8 cellular contexts compared by ENCODE assay signal in the genomic region with DNA sequence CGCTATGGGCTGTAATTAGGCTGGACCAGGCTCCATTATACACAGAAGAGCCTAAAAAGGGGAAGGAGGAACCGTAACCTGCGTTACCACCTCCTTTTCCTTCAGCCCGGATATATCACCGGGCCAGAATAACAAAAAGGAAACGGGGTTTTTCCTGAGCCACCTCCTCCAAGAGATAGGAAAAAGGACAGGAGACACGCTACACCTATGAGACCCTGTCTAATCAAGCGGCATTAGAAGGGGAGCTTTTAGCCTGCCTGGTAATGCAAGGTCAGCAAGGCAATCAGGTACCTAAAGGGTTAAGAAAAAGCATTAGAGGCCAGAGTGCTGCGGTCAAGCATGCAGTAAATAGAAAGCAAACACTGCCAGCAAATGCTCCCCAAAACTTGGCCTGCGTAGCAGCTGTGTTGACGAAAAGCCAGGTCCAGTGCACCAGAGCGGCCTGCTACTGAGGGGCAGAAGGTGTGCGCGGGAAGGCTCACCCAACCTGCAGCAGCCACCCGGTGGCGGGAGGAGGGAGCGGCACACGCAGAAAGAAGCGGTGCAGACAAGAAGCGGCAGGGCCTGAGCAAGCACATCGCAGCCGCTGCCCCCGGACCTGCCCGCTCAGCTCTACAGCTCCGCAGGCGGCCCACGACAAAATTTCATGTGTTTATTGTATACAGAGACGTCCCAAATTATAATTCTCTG.
DNase-seq lines count a peak whose midpoint lies in the region; ATAC-seq, FAIRE-seq and TF ChIP-seq lines count a peak whose summit lies in the region.

No MANE protein-coding gene starts in this region.

- CTCF ChIA-PET in activated CD4-positive, alpha-beta memory T cell treated with anti-CD3 and anti-CD28 coated beads for 36 hours (lab: Charles Lee) = no interaction called here
- CTCF ChIA-PET in activated CD4-positive, alpha-beta memory T cell treated with anti-CD3 and anti-CD28 coated beads, Interleukin-2, amount 10 ng/mL, durations not matched to agents 7 days and 5 days (lab: Charles Lee) = no interaction called here

- no peak for FAIRE-seq in bronchial epithelial cell (lab: Jason Lieb, UNC)

- no peak for TF ChIP-seq CTCF in bronchial epithelial cell (IDR thresholded peaks at IDR 0.05; ENCODE audit: insufficient read depth, low read length, severe bottlenecking)
- TF ChIP-seq CTCF in transverse colon (IDR thresholded peaks at IDR 0.05) = no peak
- TF ChIP-seq CTCF in natural killer cell (IDR thresholded peaks at IDR 0.05) = no peak

- no peak overlapping the region for H3K27ac ChIP-seq in transverse colon

- no peaks in the 10 kb centered on the region for H3K27me3 Mint-ChIP-seq in activated CD4-positive, alpha-beta memory T cell treated with anti-CD3 and anti-CD28 coated beads for 36 hours
- no peaks in the 10 kb centered on the region for H3K27me3 Mint-ChIP-seq in activated CD4-positive, alpha-beta memory T cell treated with anti-CD3 and anti-CD28 coated beads, Interleukin-2, amount 10 ng/mL, durations not matched to agents 7 days and 5 days
- no peaks in the 10 kb centered on the region for H3K27me3 Mint-ChIP-seq in natural killer cell (ENCODE audit: low read depth in 2 of 2)

- no peak for TF ChIP-seq POLR2A in transverse colon (IDR thresholded peaks at IDR 0.05)

- 37 to 68% methylated on average over 7 to 28 of the region's 28 CpGs for WGBS in transverse colon (ENCODE audit: low coverage in 1 of 2), 2 donors

- no peaks in the 10 kb centered on the region for H3K27me3 ChIP-seq in bronchial epithelial cell (ENCODE audit: control insufficient read depth, insufficient read depth, low read length)
- no peaks in the 10 kb centered on the region for H3K27me3 ChIP-seq in transverse colon

- no peaks in the 10 kb centered on the region for H3K9me3 ChIP-seq in transverse colon

- intact Hi-C loops in activated CD4-positive, alpha-beta memory T cell treated with anti-CD3 and anti-CD28 coated beads for 36 hours (cut with micrococcal nuclease) = no loop called here
- intact Hi-C loops in transverse colon (cut with DNase I; ENCODE audit: low total_unique reads) (no loop called here), natural killer cell (cut with micrococcal nuclease) (no loop called here)

- peaks cover 0 to 9% (median 2%) of the 10 kb centered on the region in 4 donors for H3K4me1 ChIP-seq in transverse colon

- H3K4me3 Mint-ChIP-seq in activated CD4-positive, alpha-beta memory T cell treated with anti-CD3 and anti-CD28 coated beads for 36 hours = no peak overlapping the region
- H3K4me3 Mint-ChIP-seq in activated CD4-positive, alpha-beta memory T cell treated with anti-CD3 and anti-CD28 coated beads, Interleukin-2, amount 10 ng/mL, durations not matched to agents 7 days and 5 days = no peak overlapping the region
- no peak overlapping the region for H3K4me3 Mint-ChIP-seq in natural killer cell

- no peak overlapping the region for H3K4me3 ChIP-seq in bronchial epithelial cell (ENCODE audit: low read depth, low read length)
- H3K4me3 ChIP-seq in transverse colon = peak overlapping the region in 1 of 4 donors; percentile 26

- POLR2A ChIA-PET in activated CD4-positive, alpha-beta memory T cell treated with anti-CD3 and anti-CD28 coated beads for 36 hours (lab: Charles Lee) = no interaction called here
- POLR2A ChIA-PET in activated CD4-positive, alpha-beta memory T cell treated with anti-CD3 and anti-CD28 coated beads, Interleukin-2, amount 10 ng/mL, durations not matched to agents 7 days and 5 days (lab: Charles Lee) = no interaction called here

- no peak for ATAC-seq in natural killer cell

- no peaks in the 10 kb centered on the region for H3K36me3 ChIP-seq in bronchial epithelial cell (ENCODE audit: control insufficient read depth, insufficient read depth, low read length)
- no peaks in the 10 kb centered on the region for H3K36me3 ChIP-seq in transverse colon

- no peak for TF ChIP-seq EP300 in transverse colon (IDR thresholded peaks at IDR 0.05; ENCODE audit: low read depth)

- H3K4me1 Mint-ChIP-seq in activated CD4-positive, alpha-beta memory T cell treated with anti-CD3 and anti-CD28 coated beads for 36 hours (ENCODE audit: low read depth) = peaks cover 3% of the 10 kb centered on the region
- no peaks in the 10 kb centered on the region for H3K4me1 Mint-ChIP-seq in activated CD4-positive, alpha-beta memory T cell treated with anti-CD3 and anti-CD28 coated beads, Interleukin-2, amount 10 ng/mL, durations not matched to agents 7 days and 5 days
- H3K4me1 Mint-ChIP-seq in natural killer cell = peaks cover 5 to 9% of the 10 kb centered on the region in 2 donors

- H3K36me3 Mint-ChIP-seq in activated CD4-positive, alpha-beta memory T cell treated with anti-CD3 and anti-CD28 coated beads for 36 hours = peaks cover 24% of the 10 kb centered on the region
- no peaks in the 10 kb centered on the region for H3K36me3 Mint-ChIP-seq in activated CD4-positive, alpha-beta memory T cell treated with anti-CD3 and anti-CD28 coated beads, Interleukin-2, amount 10 ng/mL, durations not matched to agents 7 days and 5 days (ENCODE audit: low read depth)
- H3K36me3 Mint-ChIP-seq in natural killer cell = peaks cover 23% of the 10 kb centered on the region

- in situ Hi-C loops in transverse colon (cut with MboI; ENCODE audit: low pct_ligation_motif_present in 1 of 4, low pct_unique_long_range_greater_than_20kb in 1 of 4, low sequenced_read_pairs in 3 of 4) = no loop called here

- H3K9me3 Mint-ChIP-seq in activated CD4-positive, alpha-beta memory T cell treated with anti-CD3 and anti-CD28 coated beads for 36 hours = peaks cover 16% of the 10 kb centered on the region
- peaks cover 33% of the 10 kb centered on the region for H3K9me3 Mint-ChIP-seq in activated CD4-positive, alpha-beta memory T cell treated with anti-CD3 and anti-CD28 coated beads, Interleukin-2, amount 10 ng/mL, durations not matched to agents 7 days and 5 days
- H3K9me3 Mint-ChIP-seq in natural killer cell = peaks cover 4 to 11% of the 10 kb centered on the region in 2 donors

- DNase-seq in activated CD4-positive, alpha-beta memory T cell treated with anti-CD3 and anti-CD28 coated beads for 36 hours = peak; percentile 11
- no peak for DNase-seq in activated CD4-positive, alpha-beta memory T cell treated with anti-CD3 and anti-CD28 coated beads, Interleukin-2, amount 10 ng/mL, durations not matched to agents 7 days and 5 days
- DNase-seq in bronchial epithelial cell (ENCODE audit: low read depth) (peak; percentile 4), left kidney (ENCODE audit: low read depth, low spot score) (peak; percentile 74), transverse colon (peak; percentile 21), amniotic stem cell (lab: John Stamatoyannopoulos, UW) (no peak), natural killer cell (no peak), OCI-M2 (lab: John Stamatoyannopoulos, UW; ENCODE audit: unreplicated experiment) (no peak)

- H3K27ac Mint-ChIP-seq in activated CD4-positive, alpha-beta memory T cell treated with anti-CD3 and anti-CD28 coated beads for 36 hours = no peak overlapping the region
- no peak overlapping the region for H3K27ac Mint-ChIP-seq in activated CD4-positive, alpha-beta memory T cell treated with anti-CD3 and anti-CD28 coated beads, Interleukin-2, amount 10 ng/mL, durations not matched to agents 7 days and 5 days
- no peak overlapping the region for H3K27ac Mint-ChIP-seq in natural killer cell

Comparison
In these comparisons a context has a peak if more than half of its experiments do, and no peak if none do; other contexts are left out.
1. DNase-seq: peak in activated CD4-positive, alpha-beta memory T cell treated with anti-CD3 and anti-CD28 coated beads for 36 hours (single experiment), bronchial epithelial cell (single experiment), left kidney (single experiment) and transverse colon (single experiment); none in activated CD4-positive, alpha-beta memory T cell treated with anti-CD3 and anti-CD28 coated beads, Interleukin-2, amount 10 ng/mL, durations not matched to agents 7 days and 5 days (single experiment), amniotic stem cell (single experiment), natural killer cell (single experiment) and OCI-M2 (single experiment).